In the genomic region with DNA sequence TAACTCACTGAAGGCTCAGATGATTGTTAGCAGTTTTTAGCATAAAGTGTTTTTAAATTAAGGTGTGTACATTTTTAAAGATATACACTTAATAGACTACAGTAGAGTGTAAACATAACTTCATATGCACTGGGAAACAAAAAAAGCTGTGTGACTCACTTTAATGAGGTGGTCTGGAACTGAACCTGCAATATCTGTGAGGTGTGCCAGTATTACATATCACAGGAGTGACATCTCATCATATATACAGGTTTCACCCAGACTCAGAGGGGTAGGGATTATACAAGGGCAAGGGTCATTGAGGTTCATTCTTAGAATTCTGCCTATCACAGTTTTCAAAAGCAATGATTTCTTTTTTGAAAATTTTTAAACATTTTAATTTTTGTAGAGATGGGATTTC, we compare ENCODE assay signal across 18 cellular contexts. TPM values are rescaled to one million over a fixed set of nuclear protein-coding genes. Genes with fewer than 3 reads are reported as not detected.
DNase-seq lines count a peak whose midpoint lies in the region; ATAC-seq and TF ChIP-seq lines count a peak whose summit lies in the region.
"Had no signal": no experiment of that assay in that cellular context is flagged by ENCODE, and none has a peak within 500 bp of the region (broad histone marks: within the 10 kb centered on the region; RNA-seq: fewer than 3 reads in every experiment).

No MANE protein-coding gene starts in this region.

- CTCF ChIA-PET in PC-3 (lab: Charles Lee), result no interaction called here

- H3K9me3 Mint-ChIP-seq in activated T-cell treated with anti-CD3 and anti-CD28 coated beads, Interleukin-2, amount 50 U/mL, for 72 hours, result peaks cover 0 to 5% of the 10 kb centered on the region in 2 donors
- H3K9me3 Mint-ChIP-seq: CD4-positive, alpha-beta memory T cell; GM23338; H9 had no signal

- POLR2A ChIA-PET in PC-3 (lab: Charles Lee; ENCODE audit: unreplicated experiment), result no interaction called here

- no peak overlapping the region for H3K27ac Mint-ChIP-seq in activated T-cell treated with anti-CD3 and anti-CD28 coated beads, Interleukin-2, amount 50 U/mL, for 72 hours
- H3K27ac Mint-ChIP-seq: GM23338, H9 had no signal

- intact Hi-C loops in PC-3 (cut with micrococcal nuclease), result no loop called here

- H3K27ac ChIP-seq in MM.1S (ENCODE audit: low read length), result peak overlapping the region; percentile 56; the same call in 1 of the 2 replicates
- H3K27ac ChIP-seq in PC-3 (ENCODE audit: low read length), result no peak overlapping the region

- peaks cover 36% of the 10 kb centered on the region for H3K4me1 Mint-ChIP-seq in activated T-cell treated with anti-CD3 and anti-CD28 coated beads, Interleukin-2, amount 50 U/mL, for 72 hours (ENCODE audit: low read depth)

- H3F3A ChIP-seq in MM.1S (ENCODE audit: insufficient read depth, low read length) (peaks cover 8% of the 10 kb centered on the region), PC-3 (ENCODE audit: low read length, unreplicated experiment) (no peaks in the 10 kb centered on the region)

- H3K36me3 Mint-ChIP-seq in activated T-cell treated with anti-CD3 and anti-CD28 coated beads, Interleukin-2, amount 50 U/mL, for 72 hours (ENCODE audit: insufficient read depth in 2 of 2), result no peaks in the 10 kb centered on the region

- H3K9me2 ChIP-seq in MM.1S (replicated peaks; ENCODE audit: insufficient read depth, low read length) (no peaks in the 10 kb centered on the region), PC-3 (replicated peaks; ENCODE audit: low read length) (no peaks in the 10 kb centered on the region)

- H3K79me2 ChIP-seq in MM.1S (ENCODE audit: low read length), result no peaks in the 10 kb centered on the region
- no peaks in the 10 kb centered on the region for H3K79me2 ChIP-seq in PC-3 (ENCODE audit: low read length)

- no TSS peak for BruUV-seq in PC-3 (replicated peaks; lab: Mats Ljungman, UMichigan)

- H3K4me1 ChIP-seq in MM.1S (ENCODE audit: low read length) (peaks cover 28% of the 10 kb centered on the region), PC-3 (ENCODE audit: insufficient read depth, low read length) (0 out of 2 replicates have a peak, but pooled peaks cover 7% of the 10 kb centered on the region)

- no peak overlapping the region for H3K4me3 Mint-ChIP-seq in activated T-cell treated with anti-CD3 and anti-CD28 coated beads, Interleukin-2, amount 50 U/mL, for 72 hours
- H3K4me3 Mint-ChIP-seq: CD4-positive, alpha-beta memory T cell; GM23338; H9 had no signal

- no peak overlapping the region for H2AFZ ChIP-seq in MM.1S (ENCODE audit: low read length)
- no peak overlapping the region for H2AFZ ChIP-seq in PC-3 (ENCODE audit: low read length)

- no peaks in the 10 kb centered on the region for H3K9me3 ChIP-seq in MM.1S (replicated peaks; ENCODE audit: insufficient read depth, low read length)
- H3K9me3 ChIP-seq in PC-3 (ENCODE audit: low read length), result no peaks in the 10 kb centered on the region

- TF ChIP-seq CTCF in MM.1S (IDR thresholded peaks at IDR 0.05; ENCODE audit: low read length) (no peak), PC-3 (conservative IDR thresholded peaks at IDR 0.05; ENCODE audit: low read depth, low read length) (no peak), epithelial cell of esophagus (IDR thresholded peaks at IDR 0.05; ENCODE audit: insufficient read depth, low read depth, low read length, missing control alignments) (no peak)

- H3K36me3 ChIP-seq in MM.1S (replicated peaks; ENCODE audit: insufficient read depth, low read length), result no peaks in the 10 kb centered on the region
- no peaks in the 10 kb centered on the region for H3K36me3 ChIP-seq in PC-3 (ENCODE audit: low read depth, low read length)

- peak; percentile 45 to 67 for ATAC-seq in activated T-cell treated with anti-CD3 and anti-CD28 coated beads, Interleukin-2, amount 50 U/mL, for 72 hours (replicated peaks in 1 of 2)
- ATAC-seq in PC-3 (peak; percentile 83), GM19455 (IDR thresholded peaks at IDR 0.05; ENCODE audit: unreplicated experiment) (no peak)
- ATAC-seq: GM12878, GM23338, HCT116 had no signal

- peaks cover 11% of the 10 kb centered on the region for H3K27me3 Mint-ChIP-seq in activated T-cell treated with anti-CD3 and anti-CD28 coated beads, Interleukin-2, amount 50 U/mL, for 72 hours (ENCODE audit: low read depth)

- H3K9ac ChIP-seq in MM.1S (ENCODE audit: low read length) (no peak overlapping the region), PC-3 (ENCODE audit: low read length) (no peak overlapping the region)

- no peaks in the 10 kb centered on the region for H4K20me1 ChIP-seq in MM.1S (ENCODE audit: insufficient read depth, low read length)
- no peaks in the 10 kb centered on the region for H4K20me1 ChIP-seq in PC-3 (ENCODE audit: low read length)

- DNase-seq in activated T-cell treated with anti-CD3 and anti-CD28 coated beads, Interleukin-2, amount 50 U/mL, for 72 hours, result no peak
- DNase-seq in activated T-cell treated with anti-CD3 and anti-CD28 coated beads for 4 hours (no peak), MM.1S (peak; percentile 19), PC-3 (peak; percentile 44), epithelial cell of esophagus (ENCODE audit: low read depth) (peak; percentile 16), NCI-H2227 treated with DMSO at 0.1 percent for 48 hours (lab: John Stamatoyannopoulos, UW) (no peak)
- no peak for DNase-seq in stimulated activated CD4-positive, alpha-beta T cell treated with anti-CD3 and anti-CD28 coated beads, Interleukin-12 subunit alpha, Interleukin-12 subunit beta, amount 100 ng/mL, for 4 hours
- DNase-seq: C1 segment of cervical spinal cord; Calu3; CD4-positive, alpha-beta memory T cell; COR-L47; DMS53; DMS79 treated with DMSO at 0.1 percent for 48 hours; H9 had no signal

- H3K4me2 ChIP-seq in MM.1S (ENCODE audit: low read depth, low read length), result peak overlapping the region; percentile 68
- no peak overlapping the region for H3K4me2 ChIP-seq in PC-3 (ENCODE audit: low read length)
- H3K4me2 ChIP-seq: GM23338 had no signal

- H3K27me3 ChIP-seq in MM.1S (replicated peaks; ENCODE audit: insufficient read depth, low read length) (no peaks in the 10 kb centered on the region), PC-3 (ENCODE audit: low read length) (no peaks in the 10 kb centered on the region)

- H3K4me3 ChIP-seq in MM.1S (ENCODE audit: low read length), result no peak overlapping the region
- no peak overlapping the region for H3K4me3 ChIP-seq in PC-3 (ENCODE audit: low read length)
- no peak overlapping the region for H3K4me3 ChIP-seq in epithelial cell of esophagus (ENCODE audit: low read length)
- H3K4me3 ChIP-seq: GM12878, GM23338 had no signal

RNA-seq across cellular contexts. Expression of a gene that starts 7.3 kb away (rescaled TPM):
- 10 to 100 TPM; 32.9 to 37.8 TPM for total RNA-seq in activated T-cell treated with anti-CD3 and anti-CD28 coated beads, Interleukin-2, amount 50 U/mL, for 72 hours
- 53.3 and 53.4 TPM in 2 replicates for total RNA-seq in PC-3 (2014; rRNA removed)

Comparison
In these comparisons a context has a peak if more than half of its experiments do, and no peak if none do; other contexts are left out.
1. DNase-seq: peak in MM.1S (single experiment), PC-3 (single experiment) and epithelial cell of esophagus (single experiment); none in activated T-cell treated with anti-CD3 and anti-CD28 coated beads, Interleukin-2, amount 50 U/mL, for 72 hours (0 of 2), activated T-cell treated with anti-CD3 and anti-CD28 coated beads for 4 hours (single experiment), NCI-H2227 treated with DMSO at 0.1 percent for 48 hours (single experiment) and stimulated activated CD4-positive, alpha-beta T cell treated with anti-CD3 and anti-CD28 coated beads, Interleukin-12 subunit alpha, Interleukin-12 subunit beta, amount 100 ng/mL, for 4 hours (single experiment).